ENCODE assay signal across 1 cellular context in the genomic region with DNA sequence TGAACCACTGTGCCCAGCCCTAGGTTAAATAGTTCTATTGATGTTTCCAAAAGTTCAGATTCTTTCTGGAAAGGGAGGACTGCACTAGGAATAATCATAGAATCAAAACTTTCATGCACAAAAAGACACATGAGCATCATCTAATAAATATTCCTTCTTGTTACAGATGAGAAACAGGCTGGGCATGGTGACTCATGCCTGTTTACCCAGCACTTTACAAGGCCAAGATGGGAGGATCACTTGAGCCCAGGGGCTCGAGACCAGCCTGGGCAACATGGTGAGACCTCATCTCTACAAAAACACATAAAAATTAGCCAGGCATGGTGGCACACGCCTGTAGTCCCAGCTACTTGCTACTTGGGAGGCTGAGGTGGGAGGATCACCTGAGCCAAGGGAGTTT.
TF ChIP-seq lines count a peak whose summit lies in the region.

No MANE protein-coding gene starts in this region.

TF ChIP-seq in WTC11, 78 proteins besides CTCF, POLR2A, EP300 and RAD21 (continued from another document):
- TF ChIP-seq, protein P1, sequence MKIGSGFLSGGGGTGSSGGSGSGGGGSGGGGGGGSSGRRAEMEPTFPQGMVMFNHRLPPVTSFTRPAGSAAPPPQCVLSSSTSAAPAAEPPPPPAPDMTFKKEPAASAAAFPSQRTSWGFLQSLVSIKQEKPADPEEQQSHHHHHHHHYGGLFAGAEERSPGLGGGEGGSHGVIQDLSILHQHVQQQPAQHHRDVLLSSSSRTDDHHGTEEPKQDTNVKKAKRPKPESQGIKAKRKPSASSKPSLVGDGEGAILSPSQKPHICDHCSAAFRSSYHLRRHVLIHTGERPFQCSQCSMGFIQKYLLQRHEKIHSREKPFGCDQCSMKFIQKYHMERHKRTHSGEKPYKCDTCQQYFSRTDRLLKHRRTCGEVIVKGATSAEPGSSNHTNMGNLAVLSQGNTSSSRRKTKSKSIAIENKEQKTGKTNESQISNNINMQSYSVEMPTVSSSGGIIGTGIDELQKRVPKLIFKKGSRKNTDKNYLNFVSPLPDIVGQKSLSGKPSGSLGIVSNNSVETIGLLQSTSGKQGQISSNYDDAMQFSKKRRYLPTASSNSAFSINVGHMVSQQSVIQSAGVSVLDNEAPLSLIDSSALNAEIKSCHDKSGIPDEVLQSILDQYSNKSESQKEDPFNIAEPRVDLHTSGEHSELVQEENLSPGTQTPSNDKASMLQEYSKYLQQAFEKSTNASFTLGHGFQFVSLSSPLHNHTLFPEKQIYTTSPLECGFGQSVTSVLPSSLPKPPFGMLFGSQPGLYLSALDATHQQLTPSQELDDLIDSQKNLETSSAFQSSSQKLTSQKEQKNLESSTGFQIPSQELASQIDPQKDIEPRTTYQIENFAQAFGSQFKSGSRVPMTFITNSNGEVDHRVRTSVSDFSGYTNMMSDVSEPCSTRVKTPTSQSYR (CRISPR knock-in tag; IDR thresholded peaks at IDR 0.05), result no peak
- TF ChIP-seq ZNF396 (CRISPR knock-in tag; IDR thresholded peaks at IDR 0.05; ENCODE audit: borderline replicate concordance) (no peak), ETV6 (CRISPR knock-in tag; IDR thresholded peaks at IDR 0.05) (no peak), NFYB (CRISPR knock-in tag; conservative IDR thresholded peaks at IDR 0.05; ENCODE audit: low read depth) (no peak), KAT7 (CRISPR knock-in tag; IDR thresholded peaks at IDR 0.05; ENCODE audit: borderline replicate concordance) (no peak), TEAD1 (CRISPR knock-in tag; IDR thresholded peaks at IDR 0.05) (no peak), JUN (CRISPR knock-in tag; IDR thresholded peaks at IDR 0.05) (no peak), CBFB (CRISPR knock-in tag; IDR thresholded peaks at IDR 0.05; ENCODE audit: low read depth) (no peak), IRF2 (CRISPR knock-in tag; IDR thresholded peaks at IDR 0.05; ENCODE audit: borderline replicate concordance, low read depth) (no peak)
- TF ChIP-seq, protein P2, sequence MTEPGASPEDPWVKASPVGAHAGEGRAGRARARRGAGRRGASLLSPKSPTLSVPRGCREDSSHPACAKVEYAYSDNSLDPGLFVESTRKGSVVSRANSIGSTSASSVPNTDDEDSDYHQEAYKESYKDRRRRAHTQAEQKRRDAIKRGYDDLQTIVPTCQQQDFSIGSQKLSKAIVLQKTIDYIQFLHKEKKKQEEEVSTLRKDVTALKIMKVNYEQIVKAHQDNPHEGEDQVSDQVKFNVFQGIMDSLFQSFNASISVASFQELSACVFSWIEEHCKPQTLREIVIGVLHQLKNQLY (CRISPR knock-in tag; IDR thresholded peaks at IDR 0.05), result no peak
